29 cellular contexts compared by ENCODE assay signal in the genomic region with DNA sequence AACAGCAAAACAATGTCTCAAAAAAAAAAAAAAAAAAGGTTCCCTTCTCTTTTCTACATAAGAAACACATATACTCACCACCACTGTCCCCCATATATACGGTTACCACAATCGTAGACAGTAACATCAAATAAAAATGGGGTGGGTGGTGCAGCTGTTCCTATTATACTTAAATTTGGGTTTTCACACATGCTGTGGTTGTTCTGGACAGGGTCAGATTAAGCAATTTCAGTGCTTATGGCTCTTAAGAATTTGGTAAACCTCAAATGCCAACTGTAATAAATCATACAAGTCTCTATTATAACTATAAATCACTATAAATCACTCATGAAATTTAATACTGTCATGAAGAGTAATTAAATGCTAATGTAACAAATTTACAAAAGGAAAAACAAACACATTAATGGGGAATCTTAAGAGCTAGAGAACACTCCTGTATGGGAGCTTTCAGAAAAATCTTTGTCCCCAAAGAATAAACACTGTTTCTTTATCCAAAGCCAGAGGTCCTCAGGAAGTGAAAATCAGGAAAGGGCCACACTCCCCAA.
"Had no signal": no experiment of that assay in that cellular context is flagged by ENCODE, and none has a peak within 500 bp of the region (broad histone marks: within the 10 kb centered on the region; RNA-seq: fewer than 3 reads in every experiment).

No MANE protein-coding gene starts in this region.

- H3K36me3 ChIP-seq: left ventricle myocardium inferior, neutrophil, ovary, suprapubic skin, tibial artery, upper lobe of right lung had no signal

- H3K36me3 Mint-ChIP-seq: activated naive CD4-positive, alpha-beta T cell treated with anti-CD3 and anti-CD28 coated beads, Interleukin-2, amount 50 U/mL, for 24 hours; natural killer cell treated with Interleukin-12 subunit alpha and Interleukin-12 subunit beta and Interleukin-15 and Interleukin-18, amount 100 ng/mL, for 72 hours had no signal

- DNase-seq: activated CD4-positive, alpha-beta T cell treated with anti-CD3 and anti-CD28 coated beads, Interleukin-2, amount 50 U/mL, for 1 hour; activated CD4-positive, CD25-positive, alpha-beta regulatory T cell treated with anti-CD3 and anti-CD28 coated beads, Interleukin-2, amount 50 U/mL, for 72 hours; activated CD8-positive, alpha-beta T cell treated with anti-CD3 and anti-CD28 coated beads for 36 hours; activated naive CD8-positive, alpha-beta T cell treated with anti-CD3 and anti-CD28 coated beads, Interleukin-2, amount 50 U/mL, for 24 hours; activated T-cell treated with anti-CD3 and anti-CD28 coated beads, Interleukin-2, amount 50 U/mL, for 4 hours; dermis blood vessel endothelial cell; effector CD4-positive, alpha-beta T cell; islet precursor cell; left ventricle myocardium inferior; mesendoderm; ovary; small intestine; stimulated activated CD4-positive, alpha-beta T cell treated with anti-CD3 and anti-CD28 coated beads, Interleukin-1b, Interleukin-23, amount 100 ng/mL, for 48 hours; stimulated activated naive CD4-positive, alpha-beta T cell; T-helper 9 cell; tibial artery; upper lobe of right lung had no signal

- H3K9me3 ChIP-seq: esophagus muscularis mucosa, gastroesophageal sphincter, left ventricle myocardium inferior, neutrophil, ovary, suprapubic skin, tibial artery, upper lobe of right lung had no signal

- H3K4me3 Mint-ChIP-seq: activated CD8-positive, alpha-beta T cell treated with anti-CD3 and anti-CD28 coated beads for 36 hours; activated naive CD4-positive, alpha-beta T cell treated with anti-CD3 and anti-CD28 coated beads, Interleukin-2, amount 50 U/mL, for 24 hours; activated naive CD8-positive, alpha-beta T cell treated with anti-CD3 and anti-CD28 coated beads, Interleukin-2, amount 50 U/mL, for 24 hours; activated T-cell treated with anti-CD3 and anti-CD28 coated beads, Interleukin-2, amount 50 U/mL, for 4 hours; activated T-helper 17 cell treated with anti-CD3 and anti-CD28 coated beads, Interleukin-2, amount 50 U/mL, for 72 hours; central memory CD8-positive, alpha-beta T cell; natural killer cell treated with Interleukin-12 subunit alpha and Interleukin-12 subunit beta and Interleukin-15 and Interleukin-18, amount 100 ng/mL, for 72 hours; T-helper 1 cell treated with Interleukin-12 subunit alpha and Interleukin-12 subunit beta and Interleukin-4 antibody, amounts not matched to agents 30 μg/mL and 1 μg/mL, for 36 hours had no signal

- H3K4me3 ChIP-seq: esophagus muscularis mucosa, gastroesophageal sphincter, hepatocyte, left ventricle myocardium inferior, lung, ovary, suprapubic skin, tibial artery, upper lobe of right lung had no signal

- H3K27me3 ChIP-seq: esophagus muscularis mucosa, gastroesophageal sphincter, hepatocyte, neutrophil, ovary, suprapubic skin, tibial artery, upper lobe of right lung had no signal

- H3K9me3 Mint-ChIP-seq: activated CD8-positive, alpha-beta T cell treated with anti-CD3 and anti-CD28 coated beads for 36 hours; activated naive CD4-positive, alpha-beta T cell treated with anti-CD3 and anti-CD28 coated beads, Interleukin-2, amount 50 U/mL, for 24 hours; activated naive CD8-positive, alpha-beta T cell treated with anti-CD3 and anti-CD28 coated beads, Interleukin-2, amount 50 U/mL, for 24 hours; activated T-cell treated with anti-CD3 and anti-CD28 coated beads, Interleukin-2, amount 50 U/mL, for 4 hours; activated T-helper 17 cell treated with anti-CD3 and anti-CD28 coated beads, Interleukin-2, amount 50 U/mL, for 72 hours; T-helper 1 cell treated with Interleukin-12 subunit alpha and Interleukin-12 subunit beta and Interleukin-4 antibody, amounts not matched to agents 30 μg/mL and 1 μg/mL, for 36 hours had no signal

- H3K27ac ChIP-seq: esophagus muscularis mucosa, gastroesophageal sphincter, hepatocyte, left ventricle myocardium inferior, neutrophil, ovary, suprapubic skin, tibial artery, upper lobe of right lung had no signal

- H3K27me3 Mint-ChIP-seq: activated CD8-positive, alpha-beta T cell treated with anti-CD3 and anti-CD28 coated beads for 36 hours; activated naive CD8-positive, alpha-beta T cell treated with anti-CD3 and anti-CD28 coated beads, Interleukin-2, amount 50 U/mL, for 24 hours; activated T-helper 17 cell treated with anti-CD3 and anti-CD28 coated beads, Interleukin-2, amount 50 U/mL, for 72 hours; central memory CD8-positive, alpha-beta T cell; natural killer cell treated with Interleukin-12 subunit alpha and Interleukin-12 subunit beta and Interleukin-15 and Interleukin-18, amount 100 ng/mL, for 72 hours had no signal

- H3K4me1 Mint-ChIP-seq: activated naive CD4-positive, alpha-beta T cell treated with anti-CD3 and anti-CD28 coated beads, Interleukin-2, amount 50 U/mL, for 24 hours; activated naive CD8-positive, alpha-beta T cell treated with anti-CD3 and anti-CD28 coated beads, Interleukin-2, amount 50 U/mL, for 24 hours; activated T-helper 17 cell treated with anti-CD3 and anti-CD28 coated beads, Interleukin-2, amount 50 U/mL, for 72 hours; central memory CD8-positive, alpha-beta T cell had no signal

- H3K27ac Mint-ChIP-seq: activated CD8-positive, alpha-beta T cell treated with anti-CD3 and anti-CD28 coated beads for 36 hours; activated naive CD4-positive, alpha-beta T cell treated with anti-CD3 and anti-CD28 coated beads, Interleukin-2, amount 50 U/mL, for 24 hours; activated naive CD8-positive, alpha-beta T cell treated with anti-CD3 and anti-CD28 coated beads, Interleukin-2, amount 50 U/mL, for 24 hours; activated T-helper 17 cell treated with anti-CD3 and anti-CD28 coated beads, Interleukin-2, amount 50 U/mL, for 72 hours; progenitor cell of endocrine pancreas; T-helper 1 cell treated with Interleukin-12 subunit alpha and Interleukin-12 subunit beta and Interleukin-4 antibody, amounts not matched to agents 30 μg/mL and 1 μg/mL, for 36 hours had no signal
